Comparison of ENCODE assay signal across 8 cellular contexts in the genomic region with DNA sequence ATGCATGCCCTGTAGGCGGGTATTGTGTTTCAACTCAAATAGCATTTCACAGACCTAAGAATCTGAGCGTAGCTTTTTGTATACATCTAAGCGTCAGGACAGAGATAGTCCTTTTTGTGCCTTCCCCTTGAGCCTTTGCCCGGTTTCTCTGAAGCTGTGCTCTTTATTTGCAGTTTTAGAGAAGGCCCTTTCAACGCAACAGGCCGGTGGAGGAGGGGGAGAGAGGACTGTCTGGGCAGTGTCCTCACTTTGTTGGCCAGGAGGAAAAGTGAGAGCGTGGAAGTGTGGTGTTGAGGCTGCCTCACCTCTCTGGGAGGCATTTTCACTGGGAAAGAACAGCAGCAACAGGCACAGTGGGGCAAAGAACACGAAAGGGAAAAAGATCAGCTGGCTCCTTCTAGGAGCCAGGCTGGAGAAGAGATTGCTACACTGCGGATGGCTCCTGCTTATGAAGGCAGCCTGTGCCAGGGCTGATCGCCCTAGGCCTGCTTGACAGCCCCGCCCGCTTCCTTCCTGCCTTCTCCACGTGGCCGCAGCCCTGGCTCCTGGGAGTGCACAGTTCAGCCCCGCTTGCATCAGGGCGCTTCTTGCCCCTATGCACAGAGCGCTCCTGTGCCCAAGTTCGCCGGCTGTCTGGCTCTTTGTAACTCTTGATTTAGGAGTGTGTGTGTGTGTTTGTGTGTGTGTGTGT.
DNase-seq lines count a peak whose midpoint lies in the region; ATAC-seq, FAIRE-seq and TF ChIP-seq lines count a peak whose summit lies in the region.

No MANE protein-coding gene starts in this region.

- H3K18ac ChIP-seq in H1 (ENCODE audit: extremely low read depth, low read length), result 0 out of 2 replicates have a peak overlapping the region, but pooled peaks have one; percentile 88

- no peak overlapping the region for H3K23ac ChIP-seq in H1 (ENCODE audit: insufficient read length)

- peaks cover 34% of the 10 kb centered on the region for H3K4me1 ChIP-seq in HUES6 (ENCODE audit: control insufficient read depth, insufficient read depth, low read length)
- peaks cover 7 to 15% (median 11%) of the 10 kb centered on the region in 4 experiments for H3K4me1 ChIP-seq in H1 (replicated peaks in 1 of 4; ENCODE audit: control insufficient read depth in 3 of 4, insufficient read depth in 4 of 4, low read length in 3 of 4)

- H3K4ac ChIP-seq in H1 (replicated peaks; ENCODE audit: insufficient read length, low read depth, low read length), result peak overlapping the region; percentile 0

- TF ChIP-seq POLR2A in H1 (IDR thresholded peaks at IDR 0.05; ENCODE audit: control extremely low read depth in 1 of 2, low read depth in 2 of 2, low read length in 2 of 2), result no peak

- no peak overlapping the region for H3K56ac ChIP-seq in H1 (replicated peaks; ENCODE audit: insufficient read length, low read depth, low read length)

- H3K23me2 ChIP-seq in H1 (ENCODE audit: low read depth, low read length), result peaks cover 8% of the 10 kb centered on the region; the same call in 1 of the 2 replicates

- no peaks in the 10 kb centered on the region for H3K79me1 ChIP-seq in H1 (ENCODE audit: low read depth, low read length)

- peak overlapping the region; percentile 70 for H2AFZ ChIP-seq in H1 (ENCODE audit: low read length)

- H3K27ac ChIP-seq in HUES6 (ENCODE audit: low read depth, low read length) (no peak overlapping the region), H1 (ENCODE audit: low read depth, low read length) (no peak overlapping the region)

- 0 out of 2 replicates have a peak overlapping the region, but pooled peaks have one; percentile 46 for H2AK5ac ChIP-seq in H1 (ENCODE audit: low read depth, low read length)

- POLR2A ChIA-PET in H1 (lab: Charles Lee; ENCODE audit: partially characterized antibody), result interaction anchor here (0.6 to 0.9 kb wide), 2 partner anchors 24 to 367 kb away, joined by 3 read pairs; no protein-coding TSS in a partner anchor

- H3K4me2 ChIP-seq in H1 (ENCODE audit: insufficient read depth in 1 of 2, low read depth in 2 of 2, low read length in 2 of 2), result peak overlapping the region; percentile 65 to 80

- peak overlapping the region; percentile 91; the same call in 1 of the 2 replicates for H2BK20ac ChIP-seq in H1 (ENCODE audit: low read length)

- no peak overlapping the region for H3K14ac ChIP-seq in H1 (ENCODE audit: insufficient read length)

- peak overlapping the region; percentile 87; the same call in 1 of the 2 replicates for H2BK5ac ChIP-seq in H1 (ENCODE audit: low read depth, low read length)

- ATAC-seq in HG02610 (IDR thresholded peaks at IDR 0.05; ENCODE audit: unreplicated experiment) (no peak), GM18861 (IDR thresholded peaks at IDR 0.05; ENCODE audit: unreplicated experiment) (no peak)

- FAIRE-seq in H1 (lab: Jason Lieb, UNC), result peak; percentile 42

- 14% methylated on average over 18 of the region's 19 CpGs; no CpG with 5 or more reads in 1 of the 2 experiments for WGBS in H1 (ENCODE audit: extremely low coverage in 1 of 2, insufficient coverage in 1 of 2, insufficient read length in 1 of 2, insufficient replicate concordance in 2 of 2, low coverage in 1 of 2, low lambda C conversion rate in 2 of 2, missing lambda C conversion rate in 1 of 2), 2 experiments

- no peak for TF ChIP-seq CTCF in H1 (IDR thresholded peaks at IDR 0.05; ENCODE audit: control extremely low read depth in 1 of 3, insufficient read depth in 1 of 3, low read depth in 1 of 3, low read length in 3 of 3)

- 0 out of 2 replicates have a peak overlapping the region, but pooled peaks have one; percentile 15 for H4K8ac ChIP-seq in H1 (ENCODE audit: extremely low read depth, insufficient read depth, low read length)

- H3K4me3 ChIP-seq in HUES6 (ENCODE audit: low read depth, low read length) (peak overlapping the region; percentile 54), H1 (ENCODE audit: extremely low read depth in 1 of 4, insufficient read depth in 2 of 4, low read depth in 3 of 4, low read length in 4 of 4) (peak overlapping the region in 3 of 4 experiments; percentile 14 to 61 (median 24); a peak in 5 of 8 replicates)

- H3K27me3 ChIP-seq in HUES6 (ENCODE audit: control insufficient read depth, insufficient read depth, low read length), result peaks cover 20% of the 10 kb centered on the region
- H3K27me3 ChIP-seq in H1 (replicated peaks in 1 of 4; ENCODE audit: control insufficient read depth in 3 of 4, extremely low read depth in 1 of 4, insufficient read depth in 3 of 4, low read length in 3 of 4), result peaks cover 0 to 24% (median 14%) of the 10 kb centered on the region in 4 experiments; a peak in 5 of 7 replicates

- H2BK15ac ChIP-seq in H1 (ENCODE audit: low read length), result peak overlapping the region; percentile 98; the same call in 1 of the 2 replicates

- no peak for TF ChIP-seq RAD21 in H1 (IDR thresholded peaks at IDR 0.05 in 1 of 2, conservative IDR thresholded peaks at IDR 0.05 in 1 of 2; ENCODE audit: low read depth in 2 of 2, low read length in 2 of 2)

- CTCF ChIA-PET in H1 (lab: Charles Lee; ENCODE audit: partially characterized antibody), result interaction anchor here (0.8 to 1.0 kb wide), 2 partner anchors 15 to 318 kb away, joined by 3 to 4 read pairs; no protein-coding TSS in a partner anchor

- no peaks in the 10 kb centered on the region for H4K20me1 ChIP-seq in H1 (replicated peaks in 1 of 2; ENCODE audit: control insufficient read depth in 1 of 2, insufficient read depth in 2 of 2, low read length in 2 of 2)

- no peak overlapping the region for H4K91ac ChIP-seq in H1 (replicated peaks; ENCODE audit: insufficient read length, low read length)

- no peak for TF ChIP-seq EP300 in H1 (IDR thresholded peaks at IDR 0.05; ENCODE audit: borderline replicate concordance in 1 of 2, low read depth in 2 of 2, low read length in 2 of 2)

- H3K9me3 ChIP-seq in HUES6 (ENCODE audit: control insufficient read depth, insufficient read depth, low read depth, low read length) (no peaks in the 10 kb centered on the region), H1 (ENCODE audit: insufficient read depth in 2 of 2, low read depth in 1 of 2, low read length in 1 of 2) (no peaks in the 10 kb centered on the region)

- peak overlapping the region; percentile 99 for H2BK12ac ChIP-seq in H1 (ENCODE audit: low read depth, low read length)

- no peaks in the 10 kb centered on the region for H3K79me2 ChIP-seq in H1 (ENCODE audit: control insufficient read depth in 1 of 2, insufficient read depth in 2 of 2, low read length in 2 of 2)

- peak overlapping the region; percentile 29 for H3K9ac ChIP-seq in HUES6 (ENCODE audit: low read length)
- H3K9ac ChIP-seq in H1 (replicated peaks in 1 of 4; ENCODE audit: extremely low read depth in 1 of 4, low read depth in 3 of 4, low read length in 3 of 4), result 0 out of 7 replicates have a peak overlapping the region, but pooled peaks of 1 of the 4 experiments have one; percentile 47

- H3K36me3 ChIP-seq in HUES6 (ENCODE audit: control insufficient read depth, insufficient read depth, low read length), result no peaks in the 10 kb centered on the region
- H3K36me3 ChIP-seq in H1 (ENCODE audit: control insufficient read depth in 2 of 4, insufficient read depth in 4 of 4, low read length in 3 of 4), result no peaks in the 10 kb centered on the region

- peak; percentile 24 for DNase-seq in AG20443 (ENCODE audit: low spot score)
- peak; percentile 36 to 74 for DNase-seq in H1 (ENCODE audit: low read depth in 1 of 2, low spot score in 2 of 2)
- peak; percentile 39 for DNase-seq in midbrain (lab: John Stamatoyannopoulos, UW)
- no peak for DNase-seq in DMS 273 treated with DMSO at 0.1 percent for 48 hours (lab: John Stamatoyannopoulos, UW)
- DNase-seq in germinal center (ENCODE audit: low spot score), result no peak

- no peak overlapping the region for H4K5ac ChIP-seq in H1 (ENCODE audit: insufficient read length, low read depth, low read length)

- H2BK120ac ChIP-seq in H1 (replicated peaks; ENCODE audit: low read depth, low read length), result no peak overlapping the region

TF ChIP-seq in H1, 55 proteins besides CTCF, POLR2A, EP300 and RAD21 (continues in another document):
- TF ChIP-seq SIX5 (IDR thresholded peaks at IDR 0.05; ENCODE audit: low read depth, low read length) (no peak), TEAD4 (IDR thresholded peaks at IDR 0.05; ENCODE audit: low read depth, low read length) (no peak), KDM5A (IDR thresholded peaks at IDR 0.05; ENCODE audit: low read length) (no peak), RBBP5 (IDR thresholded peaks at IDR 0.05; ENCODE audit: borderline replicate concordance, low read depth, low read length) (0 out of 2 replicates have a peak, but pooled peaks have one; percentile 10), HDAC6 (IDR thresholded peaks at IDR 0.05; ENCODE audit: low read depth, low read length) (no peak), ASH2L (IDR thresholded peaks at IDR 0.05; ENCODE audit: low read length) (no peak), SP2 (IDR thresholded peaks at IDR 0.05; ENCODE audit: low read length) (no peak), RFX5 (IDR thresholded peaks at IDR 0.05; ENCODE audit: borderline replicate concordance, low read depth, low read length) (no peak), CREB1 (IDR thresholded peaks at IDR 0.05) (no peak), SUZ12 (IDR thresholded peaks at IDR 0.05; ENCODE audit: low read length) (no peak; the same call in 1 of the 2 replicates)
- TF ChIP-seq, protein P1, sequence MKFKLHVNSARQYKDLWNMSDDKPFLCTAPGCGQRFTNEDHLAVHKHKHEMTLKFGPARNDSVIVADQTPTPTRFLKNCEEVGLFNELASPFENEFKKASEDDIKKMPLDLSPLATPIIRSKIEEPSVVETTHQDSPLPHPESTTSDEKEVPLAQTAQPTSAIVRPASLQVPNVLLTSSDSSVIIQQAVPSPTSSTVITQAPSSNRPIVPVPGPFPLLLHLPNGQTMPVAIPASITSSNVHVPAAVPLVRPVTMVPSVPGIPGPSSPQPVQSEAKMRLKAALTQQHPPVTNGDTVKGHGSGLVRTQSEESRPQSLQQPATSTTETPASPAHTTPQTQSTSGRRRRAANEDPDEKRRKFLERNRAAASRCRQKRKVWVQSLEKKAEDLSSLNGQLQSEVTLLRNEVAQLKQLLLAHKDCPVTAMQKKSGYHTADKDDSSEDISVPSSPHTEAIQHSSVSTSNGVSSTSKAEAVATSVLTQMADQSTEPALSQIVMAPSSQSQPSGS (IDR thresholded peaks at IDR 0.05; ENCODE audit: low read length), result no peak
- TF ChIP-seq, protein P2, sequence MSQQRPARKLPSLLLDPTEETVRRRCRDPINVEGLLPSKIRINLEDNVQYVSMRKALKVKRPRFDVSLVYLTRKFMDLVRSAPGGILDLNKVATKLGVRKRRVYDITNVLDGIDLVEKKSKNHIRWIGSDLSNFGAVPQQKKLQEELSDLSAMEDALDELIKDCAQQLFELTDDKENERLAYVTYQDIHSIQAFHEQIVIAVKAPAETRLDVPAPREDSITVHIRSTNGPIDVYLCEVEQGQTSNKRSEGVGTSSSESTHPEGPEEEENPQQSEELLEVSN (IDR thresholded peaks at IDR 0.05), result peak; percentile 75
- TF ChIP-seq, protein P3, sequence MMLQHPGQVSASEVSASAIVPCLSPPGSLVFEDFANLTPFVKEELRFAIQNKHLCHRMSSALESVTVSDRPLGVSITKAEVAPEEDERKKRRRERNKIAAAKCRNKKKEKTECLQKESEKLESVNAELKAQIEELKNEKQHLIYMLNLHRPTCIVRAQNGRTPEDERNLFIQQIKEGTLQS (IDR thresholded peaks at IDR 0.05; ENCODE audit: insufficient read depth, low read depth, low read length), result no peak

Comparison
In these comparisons a context has a peak if more than half of its experiments do, and no peak if none do; other contexts are left out.
1. DNase-seq: peak in AG20443 (single experiment), H1 (2 of 2) and midbrain (single experiment); none in DMS 273 treated with DMSO at 0.1 percent for 48 hours (single experiment) and germinal center (single experiment).